15 cellular contexts compared by ENCODE assay signal in genomic region chr19:11105014-11105636, GRCh38.
"Had no signal": no experiment of that assay in that cellular context is flagged by ENCODE, and none has a peak within 500 bp of the region (broad histone marks: within the 10 kb centered on the region; RNA-seq: fewer than 3 reads in every experiment).

No MANE protein-coding gene starts in this region.

- H3K4me1 ChIP-seq: ascending aorta had no signal

- H3K4me3 ChIP-seq: ascending aorta, dorsolateral prefrontal cortex, esophagus squamous epithelium, ovary, skin epidermis had no signal

- H3K27me3 ChIP-seq: ascending aorta, dorsolateral prefrontal cortex, esophagus squamous epithelium, ovary had no signal

- DNase-seq: activated CD4-positive, alpha-beta memory T cell treated with anti-CD3 and anti-CD28 coated beads for 36 hours; activated CD4-positive, alpha-beta T cell treated with anti-CD3 and anti-CD28 coated beads for 1 hour; activated T-cell treated with anti-CD3 and anti-CD28 coated beads, Interleukin-2, amount 50 U/mL, for 72 hours; dorsolateral prefrontal cortex; esophagus squamous epithelium; foreskin fibroblast; glutamatergic neuron; immature natural killer cell; left cardiac atrium; ovary; stimulated activated naive B cell treated with anti-CD40 and anti-IgM and Interleukin-4, amounts not matched to agents 10 μg/mL and 1 μg/mL and 100 μg/mL, for 72 hours; substantia nigra; trophoblast cell had no signal

- H3K9me3 ChIP-seq: ascending aorta, esophagus squamous epithelium, ovary had no signal

- H3K27ac ChIP-seq: ascending aorta, ovary, skin epidermis had no signal

- ATAC-seq: activated T-cell treated with anti-CD3 and anti-CD28 coated beads, Interleukin-2, amount 50 U/mL, for 72 hours; stimulated activated naive B cell treated with anti-CD40 and anti-IgM and Interleukin-4, amounts not matched to agents 10 μg/mL and 1 μg/mL and 100 μg/mL, for 72 hours had no signal
